18 cellular contexts compared by ENCODE assay signal in the genomic region with DNA sequence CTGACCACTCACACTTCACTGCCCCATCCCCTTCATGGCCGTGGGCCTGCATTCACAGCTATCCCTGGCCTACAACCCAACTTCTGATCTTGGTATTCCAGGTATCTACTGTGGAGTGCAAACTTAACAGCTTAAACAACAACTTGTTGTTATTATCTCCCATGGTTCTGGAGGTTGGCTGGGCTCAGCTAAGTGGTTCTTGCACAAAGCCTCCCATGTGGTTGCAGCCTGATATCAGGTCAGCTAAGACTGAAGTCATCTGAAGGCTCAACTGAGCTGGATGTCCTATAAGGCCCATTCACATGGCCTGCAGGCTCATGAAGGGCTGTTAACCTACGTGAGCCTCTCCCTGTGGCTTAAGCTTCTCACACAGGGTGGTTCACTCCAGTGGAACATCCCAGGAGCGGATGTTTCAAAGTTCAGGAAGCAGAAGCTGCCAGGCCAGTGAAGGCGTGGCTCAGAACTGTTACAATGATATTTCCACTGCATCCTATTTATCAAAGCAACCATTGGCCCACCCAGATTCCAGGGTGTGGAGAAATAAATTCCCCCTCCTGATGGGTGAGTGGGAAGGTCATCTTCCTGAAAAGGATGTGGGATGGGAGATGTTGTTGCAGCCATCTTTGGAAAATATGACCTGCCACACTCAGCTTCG. TPM values are rescaled to one million over a fixed set of nuclear protein-coding genes. Genes with fewer than 3 reads are reported as not detected.
DNase-seq lines count a peak whose midpoint lies in the region; ATAC-seq and TF ChIP-seq lines count a peak whose summit lies in the region.
"Had no signal": no experiment of that assay in that cellular context is flagged by ENCODE, and none has a peak within 500 bp of the region (broad histone marks: within the 10 kb centered on the region; RNA-seq: fewer than 3 reads in every experiment).

No MANE protein-coding gene starts in this region.

- CTCF ChIA-PET in mammary epithelial cell (lab: Charles Lee; ENCODE audit: low non-redundant PET): no interaction called here

- no TSS peak for BruUV-seq in mammary epithelial cell (replicated peaks; lab: Mats Ljungman, UMichigan)

- H3K9me3 ChIP-seq in mammary epithelial cell (replicated peaks; ENCODE audit: insufficient read depth, low read length) (peaks cover 4% of the 10 kb centered on the region), breast epithelium (no peaks in the 10 kb centered on the region)
- H3K9me3 ChIP-seq: thoracic aorta had no signal

- H3K4me3 ChIP-seq in mammary epithelial cell (replicated peaks in 1 of 3; ENCODE audit: insufficient read depth in 1 of 3, low read depth in 2 of 3, low read length in 3 of 3): no peak overlapping the region
- no peak overlapping the region for H3K4me3 ChIP-seq in breast epithelium
- H3K4me3 ChIP-seq in lower leg skin (ENCODE audit: low read depth, poor library complexity, severe bottlenecking): no peak overlapping the region
- H3K4me3 ChIP-seq: thoracic aorta had no signal

- dilution Hi-C loops in mammary epithelial cell (cut with HindIII; ENCODE audit: low sequenced_read_pairs): no loop called here

- intact Hi-C loops in mammary epithelial cell (cut with micrococcal nuclease) (no loop called here), breast epithelium (cut with DNase I; ENCODE audit: low total_unique reads) (no loop called here), left ventricle myocardium superior (cut with micrococcal nuclease) (no loop called here), lower leg skin (cut with DNase I; ENCODE audit: low total_unique reads) (no loop called here)

- H3K27ac ChIP-seq in mammary epithelial cell (ENCODE audit: insufficient read depth, low read depth, low read length): no peak overlapping the region
- H3K27ac ChIP-seq in breast epithelium: no peak overlapping the region
- H3K27ac ChIP-seq: 22Rv1, RWPE1, thoracic aorta had no signal

- ATAC-seq in left ventricle myocardium superior: peak; percentile 78
- no peak for ATAC-seq in HG02588 (IDR thresholded peaks at IDR 0.05; ENCODE audit: unreplicated experiment)
- no peak for ATAC-seq in HG02973 (IDR thresholded peaks at IDR 0.05; ENCODE audit: unreplicated experiment)
- ATAC-seq: HCT116; stimulated activated effector memory CD8-positive, alpha-beta T cell treated with anti-CD3 and anti-CD28 coated beads, Interleukin-12 subunit alpha, Interleukin-12 subunit beta, amount 100 ng/mL, for 72 hours had no signal

- no peaks in the 10 kb centered on the region for H4K20me1 ChIP-seq in mammary epithelial cell (ENCODE audit: insufficient read depth, low read length)

- in situ Hi-C loops in mammary epithelial cell (cut with MboI; ENCODE audit: low sequenced_read_pairs in 2 of 2): no loop called here

- no peaks in the 10 kb centered on the region for H3K27me3 ChIP-seq in mammary epithelial cell (ENCODE audit: insufficient read depth, low read length)
- H3K27me3 ChIP-seq in breast epithelium: no peaks in the 10 kb centered on the region

- no peaks in the 10 kb centered on the region for H3K79me2 ChIP-seq in mammary epithelial cell (ENCODE audit: insufficient read depth, low read length)

- no peak overlapping the region for H3K9ac ChIP-seq in mammary epithelial cell (ENCODE audit: insufficient read depth, low read length)

- TF ChIP-seq CTCF in mammary epithelial cell (conservative IDR thresholded peaks at IDR 0.05 in 1 of 2, IDR thresholded peaks at IDR 0.05 in 1 of 2; ENCODE audit: extremely low read depth in 1 of 2, insufficient read depth in 1 of 2, low read depth in 1 of 2, low read length in 2 of 2): no peak
- TF ChIP-seq CTCF in breast epithelium (IDR thresholded peaks at IDR 0.05): no peak
- TF ChIP-seq CTCF in lower leg skin (IDR thresholded peaks at IDR 0.05): no peak

- no peak for DNase-seq in mammary epithelial cell
- no peak for DNase-seq in breast epithelium (ENCODE audit: low spot score in 2 of 2)
- DNase-seq in left ventricle myocardium superior: peak; percentile 44
- DNase-seq in mucosa of gallbladder (ENCODE audit: low spot score): peak; percentile 39
- DNase-seq in NOMO-1 (lab: John Stamatoyannopoulos, UW; ENCODE audit: unreplicated experiment in 2 of 2): no peak
- DNase-seq in lower leg skin (ENCODE audit: low spot score in 2 of 2): no peak
- DNase-seq: activated CD4-positive, alpha-beta T cell treated with anti-CD3 and anti-CD28 coated beads for 1 hour; GF-D8; KG1; kidney; NCI-H2029 had no signal

- H2AFZ ChIP-seq in mammary epithelial cell (ENCODE audit: low read depth, low read length): peak overlapping the region; percentile 35

- TF ChIP-seq POLR2A in breast epithelium (IDR thresholded peaks at IDR 0.05) (no peak), lower leg skin (IDR thresholded peaks at IDR 0.05) (no peak)

- H3K4me1 ChIP-seq in mammary epithelial cell (ENCODE audit: insufficient read depth, low read length) (peaks cover 32% of the 10 kb centered on the region), breast epithelium (no peaks in the 10 kb centered on the region)

- 69% methylated on average over 5 of the region's 5 CpGs for WGBS in mammary epithelial cell (ENCODE audit: low coverage, missing lambda C conversion rate)
- 68 to 71% methylated on average over 5 of the region's 5 CpGs for WGBS in lower leg skin, 2 donors

- H3K36me3 ChIP-seq in mammary epithelial cell (ENCODE audit: insufficient read depth, low read length) (no peaks in the 10 kb centered on the region), breast epithelium (no peaks in the 10 kb centered on the region)
- H3K36me3 ChIP-seq: thoracic aorta had no signal

- H3K4me2 ChIP-seq in mammary epithelial cell (ENCODE audit: insufficient read depth, low read depth, low read length): no peak overlapping the region

RNA-seq across cellular contexts. Expression of gene TRIO, which starts 30.0 kb away (rescaled TPM):
- total RNA-seq in mammary epithelial cell: 100 to 1,000 TPM; 160 to 219 TPM
- polyA plus RNA-seq in mammary epithelial cell: 52.8 TPM
- 319 TPM for polyA minus RNA-seq in mammary epithelial cell
- 100 to 1,000 TPM; 191 to 209 (median 193) TPM for total RNA-seq in breast epithelium
- 57.0 TPM for total RNA-seq in left ventricle myocardium superior
- 111 TPM for total RNA-seq in mucosa of gallbladder
- 100 to 1,000 TPM in 1 of 4 donors, 10 to 100 TPM in 3; 47.8 to 101 (median 64.5) TPM for total RNA-seq in lower leg skin

Comparison
In these comparisons a context has a peak if more than half of its experiments do, and no peak if none do; other contexts are left out.
1. DNase-seq: peak in left ventricle myocardium superior (single experiment) and mucosa of gallbladder (single experiment); none in mammary epithelial cell (single experiment), breast epithelium (0 of 2), NOMO-1 (0 of 2) and lower leg skin (0 of 2).